In the genomic region with DNA sequence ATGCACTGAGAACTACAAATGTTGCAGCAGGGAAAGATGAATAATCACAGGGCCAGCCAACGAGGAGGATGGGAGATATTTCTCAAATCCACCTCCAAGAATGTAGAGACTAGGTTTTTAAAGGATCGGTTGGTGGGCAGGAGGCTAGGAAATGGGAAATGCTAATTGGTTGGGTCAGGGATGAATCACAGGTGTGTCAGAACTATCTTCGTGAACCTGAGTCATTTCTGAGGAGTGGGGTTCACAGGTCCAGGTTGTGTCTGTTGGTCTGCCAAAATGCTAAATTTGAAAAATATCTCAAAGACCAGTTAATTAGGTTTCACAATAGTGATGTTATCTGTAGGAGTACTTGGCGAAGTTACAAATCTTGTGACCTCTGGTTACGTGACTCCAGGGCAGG, we compare ENCODE assay signal across 23 cellular contexts. TPM values are rescaled to one million over a fixed set of nuclear protein-coding genes. Genes with fewer than 3 reads are reported as not detected.
DNase-seq lines count a peak whose midpoint lies in the region; ATAC-seq, FAIRE-seq and TF ChIP-seq lines count a peak whose summit lies in the region.
"Had no signal": no experiment of that assay in that cellular context is flagged by ENCODE, and none has a peak within 500 bp of the region (broad histone marks: within the 10 kb centered on the region; RNA-seq: fewer than 3 reads in every experiment).

No MANE protein-coding gene starts in this region.

- no peaks in the 10 kb centered on the region for H3K9me3 Mint-ChIP-seq in activated CD4-positive, alpha-beta T cell treated with anti-CD3 and anti-CD28 coated beads, Interleukin-2, amount 10 ng/mL, durations not matched to agents 24 days and 14 days
- H3K9me3 Mint-ChIP-seq: dendritic cell treated with granulocyte-macrophage colony-stimulating factor and Interleukin-4, amounts not matched to agents 40 ng/mL and 50 ng/mL, for 4 days; neural progenitor cell had no signal

- H3K4me1 ChIP-seq in PC-3 (ENCODE audit: insufficient read depth, low read length): peaks cover 13% of the 10 kb centered on the region
- H3K4me1 ChIP-seq in small intestine (ENCODE audit: control insufficient read depth in 2 of 2, insufficient read depth in 1 of 2, low read depth in 1 of 2, low read length in 1 of 2): peaks cover 1 to 13% of the 10 kb centered on the region in 2 donors
- H3K4me1 ChIP-seq in thyroid gland: peaks cover 17 to 18% of the 10 kb centered on the region in 2 donors

- H3K9me2 ChIP-seq in PC-3 (replicated peaks; ENCODE audit: low read length): no peaks in the 10 kb centered on the region

- FAIRE-seq in bronchial epithelial cell (lab: Jason Lieb, UNC) (no peak), small intestine (lab: Jason Lieb, UNC) (no peak)
- FAIRE-seq: endothelial cell of umbilical vein had no signal

- H3K27me3 Mint-ChIP-seq in activated CD4-positive, alpha-beta T cell treated with anti-CD3 and anti-CD28 coated beads, Interleukin-2, amount 10 ng/mL, durations not matched to agents 24 days and 14 days: no peaks in the 10 kb centered on the region

- peaks cover 10% of the 10 kb centered on the region for H3K36me3 Mint-ChIP-seq in activated CD4-positive, alpha-beta T cell treated with anti-CD3 and anti-CD28 coated beads, Interleukin-2, amount 10 ng/mL, durations not matched to agents 24 days and 14 days (ENCODE audit: low read depth)

- H3F3A ChIP-seq in PC-3 (ENCODE audit: low read length, unreplicated experiment): no peaks in the 10 kb centered on the region

- POLR2A ChIA-PET in PC-3 (lab: Charles Lee; ENCODE audit: unreplicated experiment): no interaction called here

- no peak overlapping the region for H2AFZ ChIP-seq in PC-3 (ENCODE audit: low read length)
- H2AFZ ChIP-seq: neural progenitor cell had no signal

- H3K27ac ChIP-seq in PC-3 (ENCODE audit: low read length) (no peak overlapping the region), small intestine (ENCODE audit: low read depth in 1 of 2, low read length in 1 of 2) (no peak overlapping the region), thyroid gland (no peak overlapping the region)
- H3K27ac ChIP-seq: brain microvascular endothelial cell, gastrocnemius medialis, KMS-11, neural progenitor cell, prostate gland, uterus had no signal

- 34 to 59% (median 45%) methylated on average over 5 of the region's 5 CpGs for WGBS in small intestine, 3 donors
- 83 to 85% methylated on average over 5 of the region's 5 CpGs for WGBS in thyroid gland, 2 donors

- H3K79me2 ChIP-seq in PC-3 (ENCODE audit: low read length): peaks cover 25% of the 10 kb centered on the region

- BruUV-seq in PC-3 (replicated peaks; lab: Mats Ljungman, UMichigan): no TSS peak

- H3K27ac Mint-ChIP-seq in activated CD4-positive, alpha-beta T cell treated with anti-CD3 and anti-CD28 coated beads, Interleukin-2, amount 10 ng/mL, durations not matched to agents 24 days and 14 days: no peak overlapping the region
- H3K27ac Mint-ChIP-seq: neural progenitor cell had no signal

- H3K4me3 ChIP-seq in PC-3 (ENCODE audit: low read length) (no peak overlapping the region), bronchial epithelial cell (ENCODE audit: low read depth, low read length) (no peak overlapping the region), small intestine (ENCODE audit: low read depth in 1 of 2, low read length in 2 of 2) (no peak overlapping the region), thyroid gland (replicated peaks in 1 of 3) (no peak overlapping the region)
- H3K4me3 ChIP-seq: gastrocnemius medialis, neural progenitor cell, prostate gland, uterus had no signal

- H3K4me1 Mint-ChIP-seq in activated CD4-positive, alpha-beta T cell treated with anti-CD3 and anti-CD28 coated beads, Interleukin-2, amount 10 ng/mL, durations not matched to agents 24 days and 14 days: peaks cover 27% of the 10 kb centered on the region

- H3K4me2 ChIP-seq in PC-3 (ENCODE audit: low read length): 0 out of 2 replicates have a peak overlapping the region, but pooled peaks have one; percentile 6
- H3K4me2 ChIP-seq: KMS-11, neural progenitor cell had no signal

- TF ChIP-seq CTCF in PC-3 (conservative IDR thresholded peaks at IDR 0.05; ENCODE audit: low read depth, low read length) (no peak), bronchial epithelial cell (IDR thresholded peaks at IDR 0.05; ENCODE audit: insufficient read depth, low read length, severe bottlenecking) (no peak), thyroid gland (IDR thresholded peaks at IDR 0.05) (no peak)

- intact Hi-C loops in activated CD4-positive, alpha-beta T cell treated with anti-CD3 and anti-CD28 coated beads, Interleukin-2, amount 10 ng/mL, durations not matched to agents 24 days and 14 days (cut with micrococcal nuclease): no loop called here
- intact Hi-C loops in PC-3 (cut with micrococcal nuclease): no loop called here
- intact Hi-C loops in thyroid gland (cut with DNase I): no loop called here

- no peak for TF ChIP-seq POLR2A in thyroid gland (IDR thresholded peaks at IDR 0.05)

- ATAC-seq in PC-3: no peak
- ATAC-seq in HG03565 (IDR thresholded peaks at IDR 0.05; ENCODE audit: unreplicated experiment): no peak
- ATAC-seq: gastrocnemius medialis had no signal

- no peak for DNase-seq in activated CD4-positive, alpha-beta T cell treated with anti-CD3 and anti-CD28 coated beads, Interleukin-2, amount 10 ng/mL, durations not matched to agents 24 days and 14 days
- no peak for DNase-seq in activated CD4-positive, alpha-beta T cell treated with anti-CD3 and anti-CD28 coated beads for 48 hours
- peak; percentile 42 for DNase-seq in PC-3
- DNase-seq in bronchial epithelial cell (ENCODE audit: low read depth): peak; percentile 45
- DNase-seq in small intestine: peak; percentile 16
- DNase-seq in NCI-H510A treated with DMSO at 0.1 percent for 48 hours (lab: John Stamatoyannopoulos, UW): no peak
- DNase-seq in thyroid gland: no peak
- DNase-seq: activated CD4-positive, CD25-positive, alpha-beta regulatory T cell treated with anti-CD3 and anti-CD28 coated beads, Interleukin-2, amount 50 U/mL, for 72 hours; brain microvascular endothelial cell; DMS53; gastrocnemius medialis; NCI-H1417 treated with DMSO at 0.1 percent for 48 hours; NCI-H748 treated with DMSO at 0.1 percent for 48 hours; stimulated activated CD4-positive, alpha-beta T cell treated with anti-CD3 and anti-CD28 coated beads, Interleukin-4, amount 100 ng/mL, for 4 hours; T-helper 9 cell; uterus had no signal

- H3K9me3 ChIP-seq in PC-3 (ENCODE audit: low read length) (no peaks in the 10 kb centered on the region), small intestine (ENCODE audit: control insufficient read depth, low read depth) (no peaks in the 10 kb centered on the region), thyroid gland (no peaks in the 10 kb centered on the region)
- H3K9me3 ChIP-seq: gastrocnemius medialis, prostate gland, uterus had no signal

- no peak overlapping the region for H3K9ac ChIP-seq in PC-3 (ENCODE audit: low read length)
- H3K9ac ChIP-seq: KMS-11, neural progenitor cell had no signal

- H3K36me3 ChIP-seq in PC-3 (ENCODE audit: low read depth, low read length) (no peaks in the 10 kb centered on the region), bronchial epithelial cell (ENCODE audit: control insufficient read depth, insufficient read depth, low read length) (no peaks in the 10 kb centered on the region), small intestine (ENCODE audit: control insufficient read depth in 2 of 2, insufficient read depth in 2 of 2, low read length in 2 of 2) (no peaks in the 10 kb centered on the region), thyroid gland (no peaks in the 10 kb centered on the region)
- H3K36me3 ChIP-seq: brain microvascular endothelial cell, gastrocnemius medialis, neural progenitor cell, prostate gland, uterus had no signal

- CTCF ChIA-PET in PC-3 (lab: Charles Lee): no interaction called here

- peak overlapping the region; percentile 8 for H3K4me3 Mint-ChIP-seq in activated CD4-positive, alpha-beta T cell treated with anti-CD3 and anti-CD28 coated beads, Interleukin-2, amount 10 ng/mL, durations not matched to agents 24 days and 14 days
- H3K4me3 Mint-ChIP-seq: dendritic cell treated with granulocyte-macrophage colony-stimulating factor and Interleukin-4, amounts not matched to agents 40 ng/mL and 50 ng/mL, for 4 days had no signal

- no peaks in the 10 kb centered on the region for H3K27me3 ChIP-seq in PC-3 (ENCODE audit: low read length)
- no peaks in the 10 kb centered on the region for H3K27me3 ChIP-seq in bronchial epithelial cell (ENCODE audit: control insufficient read depth, insufficient read depth, low read length)
- no peaks in the 10 kb centered on the region for H3K27me3 ChIP-seq in small intestine (ENCODE audit: control insufficient read depth in 2 of 2, insufficient read depth in 2 of 2, low read length in 2 of 2)
- no peaks in the 10 kb centered on the region for H3K27me3 ChIP-seq in thyroid gland
- H3K27me3 ChIP-seq: brain microvascular endothelial cell, gastrocnemius medialis, neural progenitor cell, uterus had no signal

- H4K20me1 ChIP-seq in PC-3 (ENCODE audit: low read length): peaks cover 10% of the 10 kb centered on the region; the same call in 1 of the 2 replicates

RNA-seq across cellular contexts. Expression of gene PLAA, which starts 2.6 kb away (rescaled TPM):
- total RNA-seq in activated CD4-positive, alpha-beta T cell treated with anti-CD3 and anti-CD28 coated beads, Interleukin-2, amount 10 ng/mL, durations not matched to agents 24 days and 14 days: 45.7 and 47.0 TPM in 2 replicates
- 27.2 and 34.6 TPM in 2 replicates for total RNA-seq in PC-3 (2014; rRNA removed)
- total RNA-seq in bronchial epithelial cell: 24.2 and 27.6 TPM in 2 replicates
- polyA plus RNA-seq in small intestine: 10 to 100 TPM; 10.1 to 13.8 (median 11.1) TPM
- 10 to 100 TPM; 25.7 to 35.8 (median 32.4) TPM for total RNA-seq in thyroid gland
- total RNA-seq: SK-MEL-5 had no signal

RNA-seq across cellular contexts. Expression of gene IFT74, which starts 6.6 kb away (rescaled TPM):
- total RNA-seq in activated CD4-positive, alpha-beta T cell treated with anti-CD3 and anti-CD28 coated beads, Interleukin-2, amount 10 ng/mL, durations not matched to agents 24 days and 14 days: 9.7 and 10.6 TPM in 2 replicates
- total RNA-seq in PC-3 (2014; rRNA removed) (5.5 and 6.2 TPM in 2 replicates), bronchial epithelial cell (6.8 and 16.0 TPM in 2 replicates), thyroid gland (10 to 100 TPM; 23.0 to 40.0 (median 29.9) TPM)
- polyA plus RNA-seq in small intestine: 1 to 10 TPM; 4.6 to 8.4 (median 5.6) TPM
- total RNA-seq: SK-MEL-5 had no signal

RNA-seq across cellular contexts. Expression of gene LRRC19, which starts 55.9 kb away (rescaled TPM):
- not detected in 2 replicates for total RNA-seq in activated CD4-positive, alpha-beta T cell treated with anti-CD3 and anti-CD28 coated beads, Interleukin-2, amount 10 ng/mL, durations not matched to agents 24 days and 14 days
- total RNA-seq in PC-3 (2014; rRNA removed) (not detected in 2 replicates), bronchial epithelial cell (not detected in 2 replicates), thyroid gland (not detected)
- 10 to 100 TPM in 2 of 3 donors, 1 to 10 TPM in 1; 8.3 to 15.1 (median 11.2) TPM for polyA plus RNA-seq in small intestine
- total RNA-seq: endothelial cell of umbilical vein, prostate gland, SK-MEL-5, uterus had no signal
- polyA plus RNA-seq: endothelial cell of umbilical vein had no signal

RNA-seq across cellular contexts. Expression of gene CAAP1, which starts 57.0 kb away (rescaled TPM):
- 19.9 and 23.1 TPM in 2 replicates for total RNA-seq in activated CD4-positive, alpha-beta T cell treated with anti-CD3 and anti-CD28 coated beads, Interleukin-2, amount 10 ng/mL, durations not matched to agents 24 days and 14 days
- total RNA-seq in PC-3 (2014; rRNA removed) (24.1 and 25.0 TPM in 2 replicates), bronchial epithelial cell (22.4 and 22.5 TPM in 2 replicates), thyroid gland (100 to 1,000 TPM in 1 of 4 donors, 10 to 100 TPM in 3; 54.9 to 110 (median 56.5) TPM)
- polyA plus RNA-seq in small intestine: 10 to 100 TPM in 2 of 3 donors, 1 to 10 TPM in 1; 9.2 to 22.2 (median 17.2) TPM
- total RNA-seq: SK-MEL-5 had no signal

Comparison
In these comparisons a context has a peak if more than half of its experiments do, and no peak if none do; other contexts are left out.
1. DNase-seq: peak in PC-3 (single experiment), bronchial epithelial cell (single experiment) and small intestine (single experiment); none in activated CD4-positive, alpha-beta T cell treated with anti-CD3 and anti-CD28 coated beads, Interleukin-2, amount 10 ng/mL, durations not matched to agents 24 days and 14 days (single experiment), activated CD4-positive, alpha-beta T cell treated with anti-CD3 and anti-CD28 coated beads for 48 hours (single experiment), NCI-H510A treated with DMSO at 0.1 percent for 48 hours (single experiment) and thyroid gland (0 of 2).